ENCODE assay signal across 11 cellular contexts in genomic region chr10:92972066-92972870, GRCh38.
A peak's percentile ranks its signal among the peaks of the same experiment; 100 is the strongest.
DNase-seq lines count a peak whose midpoint lies in the region; ATAC-seq, FAIRE-seq and TF ChIP-seq lines count a peak whose summit lies in the region.
"Had no signal": no experiment of that assay in that cellular context is flagged by ENCODE, and none has a peak within 500 bp of the region (broad histone marks: within the 10 kb centered on the region; RNA-seq: fewer than 3 reads in every experiment).

No MANE protein-coding gene starts in this region.

- H3K9me3 ChIP-seq in OCI-LY3 (ENCODE audit: insufficient read depth, low read length) (no peaks in the 10 kb centered on the region), endothelial cell of umbilical vein (replicated peaks; ENCODE audit: control insufficient read depth, insufficient read depth, low read length) (no peaks in the 10 kb centered on the region), spleen (peaks cover 0 to 4% (median 0%) of the 10 kb centered on the region in 8 donors)

- DNase-seq in GM03348 (ENCODE audit: low spot score) (peak; percentile 75), endothelial cell of umbilical vein (ENCODE audit: low read depth, low spot score) (peak; percentile 65), retinal pigment epithelial cell (ENCODE audit: low read depth) (peak; percentile 29), spleen (no peak), endothelial cell (ENCODE audit: low spot score) (no peak)
- no peak for DNase-seq in activated effector memory CD4-positive, alpha-beta T cell treated with Interleukin-2 at 50 U/mL for 16 hours
- DNase-seq: midbrain, NCI-H2171 had no signal

- WGBS in spleen, 5 donors = 51 to 74% (median 67%) methylated on average over 3 of the region's 3 CpGs

- no peaks in the 10 kb centered on the region for H3K27me3 Mint-ChIP-seq in endothelial cell (ENCODE audit: unreplicated experiment)

- H2AFZ ChIP-seq in OCI-LY3 (ENCODE audit: low read depth, low read length) (no peak overlapping the region), endothelial cell of umbilical vein (ENCODE audit: low read depth, low read length) (no peak overlapping the region)

- H3K9me1 ChIP-seq in endothelial cell of umbilical vein (replicated peaks; ENCODE audit: control insufficient read depth, extremely low read depth, insufficient read depth, low read length) = no peaks in the 10 kb centered on the region

- POLR2A ChIA-PET in endothelial cell of umbilical vein (lab: Charles Lee) = no interaction called here

- TF ChIP-seq POLR2A in endothelial cell of umbilical vein (IDR thresholded peaks at IDR 0.05; ENCODE audit: low read depth, low read length) (no peak), spleen (IDR thresholded peaks at IDR 0.05) (no peak)

- H3K27ac ChIP-seq in OCI-LY3 (ENCODE audit: low read length) (no peak overlapping the region), endothelial cell of umbilical vein (ENCODE audit: insufficient read depth, low read depth, low read length) (peak overlapping the region; percentile 1), spleen (no peak overlapping the region)

- H3K36me3 ChIP-seq in OCI-LY3 (replicated peaks; ENCODE audit: low read depth, low read length) (peaks cover 4% of the 10 kb centered on the region), endothelial cell of umbilical vein (ENCODE audit: control insufficient read depth in 2 of 2, extremely low read depth in 1 of 2, insufficient read depth in 2 of 2, low read length in 2 of 2) (peaks cover 4 to 10% of the 10 kb centered on the region in 2 experiments), spleen (peaks cover 0 to 65% (median 6%) of the 10 kb centered on the region in 6 donors)

- FAIRE-seq in endothelial cell of umbilical vein (lab: Jason Lieb, UNC) = peak; percentile 70
- FAIRE-seq: GM12892 had no signal

- TF ChIP-seq CTCF in OCI-LY3 (IDR thresholded peaks at IDR 0.05; ENCODE audit: low read depth, low read length) (no peak), endothelial cell of umbilical vein (IDR thresholded peaks at IDR 0.05; ENCODE audit: extremely low read depth in 1 of 2, insufficient read depth in 1 of 2, low read depth in 1 of 2, low read length in 2 of 2) (no peak), retinal pigment epithelial cell (conservative IDR thresholded peaks at IDR 0.05; ENCODE audit: low read depth, low read length) (no peak), spleen (IDR thresholded peaks at IDR 0.05 in 8 of 11, conservative IDR thresholded peaks at IDR 0.05 in 3 of 11) (no peak), endothelial cell (IDR thresholded peaks at IDR 0.05; ENCODE audit: unreplicated experiment) (no peak)

- peaks cover 37% of the 10 kb centered on the region for H3K36me3 Mint-ChIP-seq in endothelial cell (ENCODE audit: low read depth, unreplicated experiment)

- CTCF ChIA-PET in endothelial cell of umbilical vein (lab: Charles Lee) = interaction anchor here (0.7 to 1.3 kb wide), 3 partner anchors 8 to 25 kb away, joined by 3 to 4 read pairs (median 3); no protein-coding TSS in a partner anchor

- H3K4me1 Mint-ChIP-seq in endothelial cell (ENCODE audit: unreplicated experiment) = no peaks in the 10 kb centered on the region

- H3K79me2 ChIP-seq in OCI-LY3 (ENCODE audit: low read length) (no peaks in the 10 kb centered on the region), endothelial cell of umbilical vein (ENCODE audit: control insufficient read depth, insufficient read depth, low read length) (peaks cover 4% of the 10 kb centered on the region)

- BruUV-seq in endothelial cell of umbilical vein (replicated peaks; lab: Mats Ljungman, UMichigan) = no TSS peak

- peak overlapping the region; percentile 37 for H3K4me2 ChIP-seq in OCI-LY3 (ENCODE audit: low read length)
- H3K4me2 ChIP-seq in endothelial cell of umbilical vein (ENCODE audit: insufficient read depth, low read length) = peak overlapping the region; percentile 14

- H4K20me1 ChIP-seq in OCI-LY3 (ENCODE audit: insufficient read depth, low read length) (no peaks in the 10 kb centered on the region), endothelial cell of umbilical vein (replicated peaks; ENCODE audit: control insufficient read depth, extremely low read depth, insufficient read depth, low read length) (no peaks in the 10 kb centered on the region)

- intact Hi-C loops in endothelial cell of umbilical vein (cut with micrococcal nuclease) = no loop called here
- intact Hi-C loops in spleen (cut with DNase I; ENCODE audit: low total_unique reads) = no loop called here

- H3K27ac Mint-ChIP-seq in endothelial cell (ENCODE audit: unreplicated experiment) = no peak overlapping the region

- dilution Hi-C loops in endothelial cell of umbilical vein (cut with MboI; ENCODE audit: extremely low pct_ligation_motif_present, low sequenced_read_pairs) = no loop called here

- H3K4me3 ChIP-seq in OCI-LY3 (ENCODE audit: low read length) (no peak overlapping the region), endothelial cell of umbilical vein (replicated peaks in 1 of 3; ENCODE audit: insufficient read depth in 1 of 3, low read depth in 1 of 3, low read length in 3 of 3) (no peak overlapping the region), retinal pigment epithelial cell (ENCODE audit: low read length) (no peak overlapping the region), spleen (no peak overlapping the region)

- no peak overlapping the region for H3K4me3 Mint-ChIP-seq in endothelial cell (ENCODE audit: unreplicated experiment)

- no peak for ATAC-seq in GM19035 (IDR thresholded peaks at IDR 0.05; ENCODE audit: unreplicated experiment)

- H3K9ac ChIP-seq in OCI-LY3 (ENCODE audit: low read length) (no peak overlapping the region), endothelial cell of umbilical vein (replicated peaks; ENCODE audit: extremely low read depth, insufficient read depth, low read length) (no peak overlapping the region)

- no peaks in the 10 kb centered on the region for H3K27me3 ChIP-seq in OCI-LY3 (ENCODE audit: low read depth, low read length)
- no peaks in the 10 kb centered on the region for H3K27me3 ChIP-seq in endothelial cell of umbilical vein (ENCODE audit: control insufficient read depth in 2 of 2, insufficient read depth in 2 of 2, low read length in 2 of 2)
- no peaks in the 10 kb centered on the region for H3K27me3 ChIP-seq in spleen (replicated peaks in 1 of 7)

- H3K4me1 ChIP-seq in OCI-LY3 (ENCODE audit: low read length) (peaks cover 8% of the 10 kb centered on the region), endothelial cell of umbilical vein (ENCODE audit: control insufficient read depth, extremely low read depth, insufficient read depth, low read length) (peaks cover 6% of the 10 kb centered on the region), spleen (peaks cover 0 to 11% (median 0%) of the 10 kb centered on the region in 6 donors)

- no peaks in the 10 kb centered on the region for H3K9me3 Mint-ChIP-seq in endothelial cell (ENCODE audit: unreplicated experiment)

TF ChIP-seq in endothelial cell of umbilical vein, 7 proteins besides CTCF, POLR2A, EP300 and RAD21:
- TF ChIP-seq JUN (IDR thresholded peaks at IDR 0.05; ENCODE audit: borderline replicate concordance, insufficient read depth, insufficient read length, low read depth) = peak; percentile 70
- peak; percentile 83 for TF ChIP-seq FOS (IDR thresholded peaks at IDR 0.05; ENCODE audit: borderline replicate concordance, insufficient read depth, low read length)
- TF ChIP-seq MAX (IDR thresholded peaks at IDR 0.05; ENCODE audit: insufficient read depth, insufficient read length) = no peak

Comparison
In these comparisons a context has a peak if more than half of its experiments do, and no peak if none do; other contexts are left out.
1. DNase-seq: peak in GM03348 (single experiment), endothelial cell of umbilical vein (single experiment) and retinal pigment epithelial cell (single experiment); none in spleen (single experiment), activated effector memory CD4-positive, alpha-beta T cell treated with Interleukin-2 at 50 U/mL for 16 hours (single experiment) and endothelial cell (single experiment).